26 cellular contexts compared by ENCODE assay signal in genomic region chr4:34814266-34814665, GRCh38.
DNase-seq lines count a peak whose midpoint lies in the region; ATAC-seq, FAIRE-seq and TF ChIP-seq lines count a peak whose summit lies in the region.
"Had no signal": no experiment of that assay in that cellular context is flagged by ENCODE, and none has a peak within 500 bp of the region (broad histone marks: within the 10 kb centered on the region; RNA-seq: fewer than 3 reads in every experiment).

No MANE protein-coding gene starts in this region.

- H3K4me3 Mint-ChIP-seq in astrocyte (ENCODE audit: unreplicated experiment): peak overlapping the region; percentile 1
- H3K4me3 Mint-ChIP-seq: CD14-positive monocyte had no signal

- H3K27ac ChIP-seq in astrocyte (ENCODE audit: low read depth, low read length) (no peak overlapping the region), foreskin keratinocyte (no peak overlapping the region), heart left ventricle (no peak overlapping the region)
- H3K27ac ChIP-seq: 22Rv1, GM23248 had no signal

- H3K36me3 ChIP-seq in BJ (ENCODE audit: control insufficient read depth, insufficient read depth, low read length): no peaks in the 10 kb centered on the region
- no peaks in the 10 kb centered on the region for H3K36me3 ChIP-seq in astrocyte (ENCODE audit: insufficient read depth, low read length)
- no peaks in the 10 kb centered on the region for H3K36me3 ChIP-seq in heart left ventricle
- H3K36me3 ChIP-seq: HAP-1 had no signal

- CTCF ChIA-PET in BJ (lab: Yijun Ruan, JAX): no interaction called here

- 58 to 70% (median 65%) methylated on average over 3 of the region's 3 CpGs for WGBS in heart left ventricle, 4 donors

- no peak overlapping the region for H2AFZ ChIP-seq in astrocyte (ENCODE audit: low read depth, low read length)
- H2AFZ ChIP-seq: GM23248 had no signal

- H3K9me3 Mint-ChIP-seq in astrocyte (ENCODE audit: unreplicated experiment): peaks cover 8% of the 10 kb centered on the region

- TF ChIP-seq CTCF in BJ (IDR thresholded peaks at IDR 0.05; ENCODE audit: insufficient read depth, low read depth, low read length) (no peak), astrocyte (IDR thresholded peaks at IDR 0.05; ENCODE audit: insufficient read depth, low read depth, low read length) (no peak), foreskin keratinocyte (conservative IDR thresholded peaks at IDR 0.05) (no peak), heart left ventricle (IDR thresholded peaks at IDR 0.05) (no peak)

- H3K27me3 Mint-ChIP-seq in astrocyte (ENCODE audit: low read depth, unreplicated experiment): no peaks in the 10 kb centered on the region

- no peak overlapping the region for H3K4me2 ChIP-seq in astrocyte (ENCODE audit: low read length)

- H3K36me3 Mint-ChIP-seq in astrocyte (ENCODE audit: low read depth, unreplicated experiment): no peaks in the 10 kb centered on the region
- H3K36me3 Mint-ChIP-seq: CD14-positive monocyte had no signal

- intact Hi-C loops in sciatic nerve (cut with DNase I) (no loop called here), heart left ventricle (cut with DNase I) (no loop called here)

- no peaks in the 10 kb centered on the region for H3K79me2 ChIP-seq in astrocyte (ENCODE audit: insufficient read depth, low read length)

- FAIRE-seq in astrocyte (lab: Jason Lieb, UNC): no peak
- FAIRE-seq: GM19239, HTR-8/SVneo, RCC 7860 had no signal

- POLR2A ChIA-PET in BJ (lab: Charles Lee): no interaction called here

- H4K20me1 ChIP-seq in astrocyte (ENCODE audit: insufficient read depth, low read length): no peaks in the 10 kb centered on the region

- H3K4me3 ChIP-seq in BJ (ENCODE audit: low read depth, low read length) (no peak overlapping the region), astrocyte (ENCODE audit: insufficient read depth, low read depth, low read length) (no peak overlapping the region), heart left ventricle (no peak overlapping the region)
- H3K4me3 ChIP-seq: GM23248, HAP-1 had no signal

- no peaks in the 10 kb centered on the region for H3K4me1 ChIP-seq in astrocyte (ENCODE audit: insufficient read depth, low read length)
- H3K4me1 ChIP-seq in foreskin keratinocyte: no peaks in the 10 kb centered on the region
- H3K4me1 ChIP-seq in heart left ventricle: no peaks in the 10 kb centered on the region
- H3K4me1 ChIP-seq: HAP-1 had no signal

- H3K27me3 ChIP-seq in BJ (ENCODE audit: control insufficient read depth, insufficient read depth, low read length) (no peaks in the 10 kb centered on the region), astrocyte (ENCODE audit: insufficient read depth, low read length) (no peaks in the 10 kb centered on the region), foreskin keratinocyte (no peaks in the 10 kb centered on the region), heart left ventricle (no peaks in the 10 kb centered on the region)

- DNase-seq in BJ (ENCODE audit: low read depth) (peak; percentile 4), HS-5 (ENCODE audit: low read depth) (peak; percentile 53), astrocyte (ENCODE audit: low read depth) (peak; percentile 18), foreskin keratinocyte (peak; percentile 41 to 53), sciatic nerve (ENCODE audit: low spot score) (no peak), heart left ventricle (no peak), cerebellum (ENCODE audit: low spot score) (no peak)
- DNase-seq: AML-193, DND-41, GF-D8, GM23248, IMR-90, NCI-H1092, NCI-H146, NCI-H2081, NCI-H2171 treated with DMSO at 0.1 percent for 48 hours, NCI-H446, NCI-H69, Right ventricle myocardium superior had no signal

- peaks cover 17% of the 10 kb centered on the region for H3K4me1 Mint-ChIP-seq in astrocyte (ENCODE audit: low read depth, unreplicated experiment)
- H3K4me1 Mint-ChIP-seq: CD14-positive monocyte had no signal

- H3K9me3 ChIP-seq in astrocyte (ENCODE audit: insufficient read depth, low read depth, low read length): no peaks in the 10 kb centered on the region
- H3K9me3 ChIP-seq in heart left ventricle: peaks cover 0 to 7% (median 0%) of the 10 kb centered on the region in 12 donors
- H3K9me3 ChIP-seq: HAP-1 had no signal

- no peak for TF ChIP-seq POLR2A in heart left ventricle (IDR thresholded peaks at IDR 0.05)

- ATAC-seq in foreskin keratinocyte (no peak), GM18517 (IDR thresholded peaks at IDR 0.05; ENCODE audit: unreplicated experiment) (no peak), sciatic nerve (no peak), heart left ventricle (no peak)

- peak overlapping the region; percentile 92 for H3K27ac Mint-ChIP-seq in astrocyte (ENCODE audit: unreplicated experiment)
- H3K27ac Mint-ChIP-seq: CD14-positive monocyte had no signal

- no peak overlapping the region for H3K9ac ChIP-seq in astrocyte (ENCODE audit: low read length)
- H3K9ac ChIP-seq: GM23248 had no signal

Comparison
In these comparisons a context has a peak if more than half of its experiments do, and no peak if none do; other contexts are left out.
1. DNase-seq: peak in BJ (single experiment), HS-5 (single experiment), astrocyte (single experiment) and foreskin keratinocyte (2 of 2); none in sciatic nerve (single experiment), heart left ventricle (0 of 5) and cerebellum (single experiment).